Comparison of ENCODE assay signal across 10 cellular contexts in the genomic region with DNA sequence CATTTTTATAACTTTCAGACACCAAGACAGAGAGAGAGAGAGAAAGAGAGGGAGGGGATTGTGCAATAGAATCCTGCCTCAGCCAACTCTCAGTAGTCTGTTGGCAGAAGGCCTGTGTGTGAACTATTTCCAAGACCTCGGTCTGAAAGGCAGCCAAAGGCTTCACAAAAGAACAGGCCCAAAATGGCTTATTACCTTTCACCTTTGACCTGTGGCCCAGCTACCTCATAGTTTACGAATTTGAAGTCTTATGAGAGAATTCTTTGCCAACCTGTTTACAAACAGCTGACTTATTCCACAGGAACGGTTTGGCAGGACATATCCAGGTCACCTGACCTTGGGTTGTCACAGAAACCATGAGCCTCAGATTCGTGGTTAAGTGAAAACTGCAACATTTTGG. TPM values are rescaled to one million over a fixed set of nuclear protein-coding genes. Genes with fewer than 3 reads are reported as not detected.
A peak's percentile ranks its signal among the peaks of the same experiment; 100 is the strongest.
DNase-seq lines count a peak whose midpoint lies in the region; ATAC-seq and TF ChIP-seq lines count a peak whose summit lies in the region.
"Had no signal": no experiment of that assay in that cellular context is flagged by ENCODE, and none has a peak within 500 bp of the region (broad histone marks: within the 10 kb centered on the region; RNA-seq: fewer than 3 reads in every experiment).

No MANE protein-coding gene starts in this region.

- no peaks in the 10 kb centered on the region for H3K27me3 ChIP-seq in left ventricle myocardium inferior (ENCODE audit: low read depth)

- TF ChIP-seq CTCF in left ventricle myocardium inferior (IDR thresholded peaks at IDR 0.05; ENCODE audit: borderline replicate concordance): no peak

- no peak for ATAC-seq in HG02870 (IDR thresholded peaks at IDR 0.05; ENCODE audit: unreplicated experiment)
- ATAC-seq in GM18520 (IDR thresholded peaks at IDR 0.05; ENCODE audit: unreplicated experiment): no peak

- no peaks in the 10 kb centered on the region for H3K36me3 ChIP-seq in left ventricle myocardium inferior

- intact Hi-C loops in left ventricle myocardium inferior (cut with micrococcal nuclease): no loop called here

- peak; percentile 92 for DNase-seq in GM04503 (ENCODE audit: low read depth)
- DNase-seq in amygdala (lab: John Stamatoyannopoulos, UW): peak in 40 of 56 donors; percentile 1 to 77 (median 21)
- peak; percentile 51 for DNase-seq in left ventricle myocardium inferior
- peak; percentile 96 for DNase-seq in renal cortical epithelial cell (ENCODE audit: low read depth)
- DNase-seq in stimulated activated CD4-positive, alpha-beta T cell treated with anti-CD3 and anti-CD28 coated beads, Interleukin-4, amount 100 ng/mL, for 1 hour: no peak
- DNase-seq in stimulated activated CD4-positive, alpha-beta T cell treated with anti-CD3 and anti-CD28 coated beads, Interleukin-15, amount 100 ng/mL, for 24 hours: no peak
- DNase-seq: activated CD4-positive, alpha-beta memory T cell treated with anti-CD3 and anti-CD28 coated beads for 36 hours; NCI-H2107 had no signal

- peaks cover 24% of the 10 kb centered on the region for H3K9me3 ChIP-seq in left ventricle myocardium inferior (replicated peaks)

- H3K27ac ChIP-seq in left ventricle myocardium inferior (replicated peaks): peak overlapping the region; percentile 36

- peaks cover 8% of the 10 kb centered on the region for H3K4me1 ChIP-seq in left ventricle myocardium inferior

- no peak overlapping the region for H3K4me3 ChIP-seq in left ventricle myocardium inferior

RNA-seq across cellular contexts. Expression of a gene that starts 48.6 kb away (rescaled TPM):
- total RNA-seq in left ventricle myocardium inferior (0.60 TPM), renal cortical epithelial cell (0.69 and 1.8 TPM in 2 replicates)
- total RNA-seq: activated CD4-positive, alpha-beta memory T cell treated with anti-CD3 and anti-CD28 coated beads for 36 hours had no signal

RNA-seq across cellular contexts. Expression of a gene that starts 50.7 kb away (rescaled TPM):
- 0.47 TPM for total RNA-seq in left ventricle myocardium inferior
- total RNA-seq in renal cortical epithelial cell: 0.35 and 3.4 TPM in 2 replicates
- total RNA-seq: activated CD4-positive, alpha-beta memory T cell treated with anti-CD3 and anti-CD28 coated beads for 36 hours had no signal

Comparison
In these comparisons a context has a peak if more than half of its experiments do, and no peak if none do; other contexts are left out.
1. DNase-seq: peak in GM04503 (single experiment), amygdala (40 of 56), left ventricle myocardium inferior (single experiment) and renal cortical epithelial cell (single experiment); none in stimulated activated CD4-positive, alpha-beta T cell treated with anti-CD3 and anti-CD28 coated beads, Interleukin-4, amount 100 ng/mL, for 1 hour (single experiment) and stimulated activated CD4-positive, alpha-beta T cell treated with anti-CD3 and anti-CD28 coated beads, Interleukin-15, amount 100 ng/mL, for 24 hours (single experiment).